In genomic region chr15:41789662-41790061, GRCh38 we compare ENCODE assay signal across 1 cellular context.
TF ChIP-seq lines count a peak whose summit lies in the region.

No MANE protein-coding gene starts in this region.

TF ChIP-seq in WTC11, 78 proteins besides CTCF, POLR2A, EP300 and RAD21 (continued from another document):
- TF ChIP-seq AR (CRISPR knock-in tag; IDR thresholded peaks at IDR 0.05) = no peak
